1 cellular context compared by ENCODE assay signal in the genomic region with DNA sequence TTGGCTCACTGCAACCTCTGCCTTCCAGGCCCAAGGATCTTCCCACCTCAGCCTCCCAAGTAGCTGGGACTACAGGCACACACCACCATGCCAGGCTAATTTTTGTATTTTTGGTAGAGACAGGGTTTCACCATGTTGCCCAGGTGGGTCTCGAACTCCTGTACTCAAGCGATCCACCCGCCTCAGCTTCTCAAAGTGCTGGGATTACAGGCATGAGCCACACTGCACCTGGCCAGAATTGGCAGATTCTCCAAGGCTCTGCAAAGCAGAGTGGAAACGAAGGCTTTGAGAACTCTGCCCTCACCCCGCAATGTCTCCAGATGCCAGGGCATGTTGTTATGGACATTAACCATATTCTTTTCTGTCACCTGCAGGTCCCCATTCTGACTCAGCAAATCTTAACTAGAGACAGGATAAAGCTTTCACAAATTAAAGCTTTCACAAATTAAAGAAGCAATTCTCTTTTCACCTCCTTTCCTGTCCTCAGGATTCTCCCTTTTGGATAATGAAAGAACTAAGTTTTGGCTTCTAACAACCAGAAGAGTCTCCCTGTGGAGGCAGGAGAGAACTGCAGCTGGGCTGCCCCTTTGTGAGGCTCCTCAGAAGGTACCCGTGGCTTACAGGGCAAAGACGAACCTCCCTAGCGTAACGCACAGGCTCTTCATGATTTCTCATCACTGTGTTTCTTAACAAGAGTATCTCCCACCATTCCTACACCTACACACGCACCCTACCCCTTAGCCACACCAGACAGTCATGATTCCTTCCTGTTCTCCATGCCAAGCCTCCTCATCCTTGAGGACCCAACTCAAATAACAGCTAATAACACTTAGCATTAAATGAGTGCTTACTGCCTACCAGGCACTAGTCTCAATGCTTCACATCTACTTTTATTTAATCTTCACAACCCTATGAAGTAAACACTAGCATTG.
TF ChIP-seq lines count a peak whose summit lies in the region.

No MANE protein-coding gene starts in this region.

TF ChIP-seq in H1, 55 proteins besides CTCF, POLR2A, EP300 and RAD21:
- TF ChIP-seq MAFK (IDR thresholded peaks at IDR 0.05; ENCODE audit: low read depth, low read length) (no peak), BRCA1 (IDR thresholded peaks at IDR 0.05; ENCODE audit: low read depth, low read length) (no peak), FOSL1 (IDR thresholded peaks at IDR 0.05; ENCODE audit: insufficient read depth, low read depth, low read length) (no peak), SIX5 (IDR thresholded peaks at IDR 0.05; ENCODE audit: low read depth, low read length) (no peak), SIRT6 (IDR thresholded peaks at IDR 0.05; ENCODE audit: low read length) (no peak), SUZ12 (IDR thresholded peaks at IDR 0.05; ENCODE audit: low read length) (no peak), CHD2 (IDR thresholded peaks at IDR 0.05; ENCODE audit: low read length) (no peak), GABPA (IDR thresholded peaks at IDR 0.05; ENCODE audit: borderline replicate concordance, insufficient read depth, low read length) (no peak), TEAD4 (IDR thresholded peaks at IDR 0.05; ENCODE audit: low read depth, low read length) (no peak), CREB1 (IDR thresholded peaks at IDR 0.05) (no peak), BCL11A (IDR thresholded peaks at IDR 0.05; ENCODE audit: low read depth in 2 of 2, low read length in 2 of 2) (no peak), NANOG (IDR thresholded peaks at IDR 0.05; ENCODE audit: insufficient read depth, low read depth, low read length, poor library complexity, severe bottlenecking) (no peak), HDAC6 (IDR thresholded peaks at IDR 0.05; ENCODE audit: low read depth, low read length) (no peak), GTF2F1 (IDR thresholded peaks at IDR 0.05; ENCODE audit: borderline replicate concordance, low read depth, low read length) (no peak), POU5F1 (IDR thresholded peaks at IDR 0.05; ENCODE audit: low read depth, low read length) (no peak)
- TF ChIP-seq, protein P1, sequence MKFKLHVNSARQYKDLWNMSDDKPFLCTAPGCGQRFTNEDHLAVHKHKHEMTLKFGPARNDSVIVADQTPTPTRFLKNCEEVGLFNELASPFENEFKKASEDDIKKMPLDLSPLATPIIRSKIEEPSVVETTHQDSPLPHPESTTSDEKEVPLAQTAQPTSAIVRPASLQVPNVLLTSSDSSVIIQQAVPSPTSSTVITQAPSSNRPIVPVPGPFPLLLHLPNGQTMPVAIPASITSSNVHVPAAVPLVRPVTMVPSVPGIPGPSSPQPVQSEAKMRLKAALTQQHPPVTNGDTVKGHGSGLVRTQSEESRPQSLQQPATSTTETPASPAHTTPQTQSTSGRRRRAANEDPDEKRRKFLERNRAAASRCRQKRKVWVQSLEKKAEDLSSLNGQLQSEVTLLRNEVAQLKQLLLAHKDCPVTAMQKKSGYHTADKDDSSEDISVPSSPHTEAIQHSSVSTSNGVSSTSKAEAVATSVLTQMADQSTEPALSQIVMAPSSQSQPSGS (IDR thresholded peaks at IDR 0.05; ENCODE audit: low read length) = no peak
- TF ChIP-seq, protein P2, sequence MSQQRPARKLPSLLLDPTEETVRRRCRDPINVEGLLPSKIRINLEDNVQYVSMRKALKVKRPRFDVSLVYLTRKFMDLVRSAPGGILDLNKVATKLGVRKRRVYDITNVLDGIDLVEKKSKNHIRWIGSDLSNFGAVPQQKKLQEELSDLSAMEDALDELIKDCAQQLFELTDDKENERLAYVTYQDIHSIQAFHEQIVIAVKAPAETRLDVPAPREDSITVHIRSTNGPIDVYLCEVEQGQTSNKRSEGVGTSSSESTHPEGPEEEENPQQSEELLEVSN (IDR thresholded peaks at IDR 0.05) = no peak
